ENCODE assay signal across 25 cellular contexts in the genomic region with DNA sequence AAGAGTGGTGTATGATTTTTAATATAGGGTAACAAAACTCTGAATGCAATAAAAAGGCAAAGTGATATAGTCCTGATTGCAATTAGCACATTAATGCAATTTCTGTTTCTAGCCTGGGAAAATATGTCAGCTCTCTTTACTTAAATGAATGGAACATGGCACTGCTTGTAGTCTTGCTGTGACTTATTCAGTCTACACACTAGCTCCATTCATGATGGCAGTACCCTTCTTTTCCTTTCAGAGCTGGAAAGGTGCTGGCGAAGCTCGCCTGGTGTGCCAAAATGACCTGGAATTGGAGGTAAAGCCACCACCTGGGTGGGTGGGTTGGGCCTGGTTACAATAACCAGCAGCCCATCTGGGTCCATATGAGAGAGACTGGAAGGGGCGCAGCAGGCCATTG.
"Had no signal": no experiment of that assay in that cellular context is flagged by ENCODE, and none has a peak within 500 bp of the region (broad histone marks: within the 10 kb centered on the region; RNA-seq: fewer than 3 reads in every experiment).

No MANE protein-coding gene starts in this region.

- H3K4me3 Mint-ChIP-seq: activated CD4-positive, alpha-beta memory T cell treated with anti-CD3 and anti-CD28 coated beads for 36 hours; activated CD4-positive, alpha-beta T cell treated with anti-CD3 and anti-CD28 coated beads, Interleukin-2, amount 10 ng/mL, durations not matched to agents 7 days and 5 days; activated naive CD4-positive, alpha-beta T cell treated with anti-CD3 and anti-CD28 coated beads for 36 hours; activated naive CD8-positive, alpha-beta T cell; activated T-helper 17 cell treated with anti-CD3 and anti-CD28 coated beads, Interleukin-2, amount 50 U/mL, for 72 hours had no signal

- H3K4me1 Mint-ChIP-seq: activated T-helper 17 cell treated with anti-CD3 and anti-CD28 coated beads, Interleukin-2, amount 50 U/mL, for 72 hours had no signal

- H3K27ac ChIP-seq: Peyer's patch, RWPE1, SJSA1, VCaP had no signal

- DNase-seq: activated CD4-positive, alpha-beta memory T cell treated with anti-CD3 and anti-CD28 coated beads for 36 hours; activated CD4-positive, alpha-beta T cell treated with anti-CD3 and anti-CD28 coated beads, Interleukin-2, amount 10 ng/mL, durations not matched to agents 7 days and 5 days; activated CD4-positive, CD25-positive, alpha-beta regulatory T cell; activated CD8-positive, alpha-beta memory T cell treated with anti-CD3 and anti-CD28 coated beads for 24 hours; activated gamma-delta T cell; activated naive CD4-positive, alpha-beta T cell treated with anti-CD3 and anti-CD28 coated beads for 36 hours; activated T-cell treated with anti-CD3 and anti-CD28 coated beads, Interleukin-2, amount 50 U/mL, for 48 hours; Karpas-422; MM.1S; NCI-H1105; NCI-H1436; NCI-H1694 treated with DMSO at 0.1 percent for 48 hours; NCI-H2081; NCI-H510A treated with DMSO at 0.1 percent for 48 hours; NCI-H69; NK-92 treated with Interleukin-12 subunit alpha and Interleukin-12 subunit beta, amount 100 ng/mL, for 24 hours; Peyer's patch; SHP77; T-helper 1 cell had no signal

- H3K36me3 ChIP-seq: breast epithelium, Peyer's patch, SJSA1 had no signal

- H3K27me3 ChIP-seq: breast epithelium, Peyer's patch, SJSA1 had no signal

- H3K27me3 Mint-ChIP-seq: activated CD4-positive, alpha-beta memory T cell treated with anti-CD3 and anti-CD28 coated beads for 36 hours; activated CD4-positive, alpha-beta T cell treated with anti-CD3 and anti-CD28 coated beads, Interleukin-2, amount 10 ng/mL, durations not matched to agents 7 days and 5 days; activated T-helper 17 cell treated with anti-CD3 and anti-CD28 coated beads, Interleukin-2, amount 50 U/mL, for 72 hours had no signal

- H3K9me3 ChIP-seq: breast epithelium, Peyer's patch, SJSA1 had no signal

- ATAC-seq: activated T-helper 17 cell treated with anti-CD3 and anti-CD28 coated beads, Interleukin-2, amount 50 U/mL, for 72 hours had no signal

- H3K9me3 Mint-ChIP-seq: activated CD4-positive, alpha-beta memory T cell treated with anti-CD3 and anti-CD28 coated beads for 36 hours; activated naive CD4-positive, alpha-beta T cell treated with anti-CD3 and anti-CD28 coated beads for 36 hours; activated T-helper 17 cell treated with anti-CD3 and anti-CD28 coated beads, Interleukin-2, amount 50 U/mL, for 72 hours had no signal

- H3K27ac Mint-ChIP-seq: activated CD4-positive, alpha-beta memory T cell treated with anti-CD3 and anti-CD28 coated beads for 36 hours; activated CD4-positive, alpha-beta T cell treated with anti-CD3 and anti-CD28 coated beads, Interleukin-2, amount 10 ng/mL, durations not matched to agents 7 days and 5 days; activated naive CD4-positive, alpha-beta T cell treated with anti-CD3 and anti-CD28 coated beads for 36 hours; activated naive CD8-positive, alpha-beta T cell; activated T-helper 17 cell treated with anti-CD3 and anti-CD28 coated beads, Interleukin-2, amount 50 U/mL, for 72 hours had no signal

- H3K36me3 Mint-ChIP-seq: activated CD4-positive, alpha-beta memory T cell treated with anti-CD3 and anti-CD28 coated beads for 36 hours; activated naive CD8-positive, alpha-beta T cell had no signal

- H3K4me3 ChIP-seq: breast epithelium, Peyer's patch, SJSA1 had no signal
